In genomic region chr7:1714583-1715330, GRCh38 we compare ENCODE assay signal across 1 cellular context.
TF ChIP-seq lines count a peak whose summit lies in the region.

No MANE protein-coding gene starts in this region.

TF ChIP-seq in HepG2, 621 proteins besides CTCF, POLR2A, EP300 and RAD21 (continued from another document):
- TF ChIP-seq ZBTB40 (IDR thresholded peaks at IDR 0.05) (no peak), ZBTB40 (CRISPR knock-in tag; IDR thresholded peaks at IDR 0.05) (no peak), THAP9 (CRISPR knock-in tag; IDR thresholded peaks at IDR 0.05; ENCODE audit: borderline replicate concordance) (no peak), ZMAT3 (CRISPR knock-in tag; conservative IDR thresholded peaks at IDR 0.05) (0 out of 2 replicates have a peak, but pooled peaks have one; percentile 45), FIP1L1 (IDR thresholded peaks at IDR 0.05; ENCODE audit: borderline replicate concordance, insufficient read depth, low read depth, low read length) (no peak), ARID2 (CRISPR knock-in tag; IDR thresholded peaks at IDR 0.05; ENCODE audit: borderline replicate concordance) (no peak), HNF4A (CRISPR knock-in tag; IDR thresholded peaks at IDR 0.05) (no peak), SNAPC5 (CRISPR knock-in tag; IDR thresholded peaks at IDR 0.05; ENCODE audit: borderline replicate concordance) (no peak), ZNF709 (CRISPR knock-in tag; IDR thresholded peaks at IDR 0.05) (no peak), MAFK (conservative IDR thresholded peaks at IDR 0.05 in 1 of 2, IDR thresholded peaks at IDR 0.05 in 1 of 2; ENCODE audit: low read length in 2 of 2) (peak; percentile 52 to 78; a peak in 3 of 4 replicates), EHMT2 (IDR thresholded peaks at IDR 0.05; ENCODE audit: borderline replicate concordance, low read depth, low read length) (no peak), ZNF563 (CRISPR knock-in tag; IDR thresholded peaks at IDR 0.05) (0 out of 2 replicates have a peak, but pooled peaks have one; percentile 7), MXI1 (IDR thresholded peaks at IDR 0.05; ENCODE audit: borderline replicate concordance, low read depth, low read length) (no peak), MAFF (IDR thresholded peaks at IDR 0.05; ENCODE audit: low read depth, low read length) (peak; percentile 66), GMEB1 (CRISPR knock-in tag; IDR thresholded peaks at IDR 0.05; ENCODE audit: borderline replicate concordance) (no peak), ZNF253 (CRISPR knock-in tag; IDR thresholded peaks at IDR 0.05; ENCODE audit: borderline replicate concordance) (no peak), RCOR2 (CRISPR knock-in tag; IDR thresholded peaks at IDR 0.05) (0 out of 2 replicates have a peak, but pooled peaks have one; percentile 47), IKZF1 (IDR thresholded peaks at IDR 0.05) (no peak), ZNF788 (CRISPR knock-in tag; IDR thresholded peaks at IDR 0.05; ENCODE audit: borderline replicate concordance) (no peak), ZNF556 (CRISPR knock-in tag; IDR thresholded peaks at IDR 0.05; ENCODE audit: borderline replicate concordance) (no peak), DNMT1 (CRISPR knock-in tag; IDR thresholded peaks at IDR 0.05) (no peak), ZMYM3 (CRISPR knock-in tag; IDR thresholded peaks at IDR 0.05) (peak; percentile 99), ZMYM4 (CRISPR knock-in tag; IDR thresholded peaks at IDR 0.05) (no peak), TOPORS (CRISPR knock-in tag; IDR thresholded peaks at IDR 0.05) (no peak), PITX1 (CRISPR knock-in tag; IDR thresholded peaks at IDR 0.05) (no peak), SP4 (CRISPR knock-in tag; IDR thresholded peaks at IDR 0.05) (0 out of 2 replicates have a peak, but pooled peaks have one; percentile 38), ZNF441 (CRISPR knock-in tag; IDR thresholded peaks at IDR 0.05; ENCODE audit: borderline replicate concordance) (no peak), ZBTB7B (CRISPR knock-in tag; IDR thresholded peaks at IDR 0.05) (no peak), BRCA1 (CRISPR knock-in tag; IDR thresholded peaks at IDR 0.05) (0 out of 2 replicates have a peak, but pooled peaks have one; percentile 21), ZNF746 (CRISPR knock-in tag; IDR thresholded peaks at IDR 0.05) (no peak), ADNP (CRISPR knock-in tag; IDR thresholded peaks at IDR 0.05) (peak; percentile 82), BCL6 (CRISPR knock-in tag; IDR thresholded peaks at IDR 0.05) (no peak), PCBP1 (IDR thresholded peaks at IDR 0.05; ENCODE audit: borderline replicate concordance, low read depth, low read length) (no peak), YEATS4 (CRISPR knock-in tag; IDR thresholded peaks at IDR 0.05; ENCODE audit: borderline replicate concordance) (no peak)
